23 cellular contexts compared by ENCODE assay signal in genomic region chr2:85236107-85236506, GRCh38.
"Had no signal": no experiment of that assay in that cellular context is flagged by ENCODE, and none has a peak within 500 bp of the region (broad histone marks: within the 10 kb centered on the region; RNA-seq: fewer than 3 reads in every experiment).

No MANE protein-coding gene starts in this region.

- H3K27me3 Mint-ChIP-seq: progenitor cell of endocrine pancreas had no signal

- H3K36me3 ChIP-seq: esophagus muscularis mucosa, gastrocnemius medialis, heart right ventricle, pancreas, tibial nerve, upper lobe of right lung, vagina had no signal

- H3K27me3 ChIP-seq: dorsolateral prefrontal cortex, esophagus muscularis mucosa, gastrocnemius medialis, heart right ventricle, pancreas, tibial nerve, upper lobe of right lung, vagina had no signal

- H3K9me3 ChIP-seq: esophagus muscularis mucosa, gastrocnemius medialis, heart right ventricle, pancreas, tibial nerve, upper lobe of right lung, vagina had no signal

- H3K4me1 ChIP-seq: gastrocnemius medialis, pancreas had no signal

- H3K4me3 ChIP-seq: dorsolateral prefrontal cortex, esophagus muscularis mucosa, gastrocnemius medialis, heart right ventricle, pancreas, tibial nerve, upper lobe of right lung, vagina had no signal

- H3K4me3 Mint-ChIP-seq: immature natural killer cell; naive thymus-derived CD4-positive, alpha-beta T cell had no signal

- H3K4me1 Mint-ChIP-seq: immature natural killer cell had no signal

- DNase-seq: cortex of kidney; dorsolateral prefrontal cortex; effector CD8-positive, alpha-beta T cell; gastrocnemius medialis; heart right ventricle; immature natural killer cell; left ventricle myocardium superior; mammary epithelial cell; naive thymus-derived CD4-positive, alpha-beta T cell; nucleus accumbens; pancreas; right cardiac atrium; small intestine; stimulated activated CD4-positive, alpha-beta T cell treated with anti-CD3 and anti-CD28 coated beads, Interleukin-2, amount 100 ng/mL, for 48 hours; stimulated activated naive CD4-positive, alpha-beta T cell treated with Interleukin-2 at 50 U/mL for 16 hours; upper lobe of right lung had no signal

- ATAC-seq: gastrocnemius medialis; heart right ventricle; left ventricle myocardium superior; naive thymus-derived CD4-positive, alpha-beta T cell; pancreas; right cardiac atrium; upper lobe of right lung had no signal

- FAIRE-seq: endometrium, keratinocyte, pancreas, small intestine had no signal

- H3K9me3 Mint-ChIP-seq: immature natural killer cell had no signal

- H3K36me3 Mint-ChIP-seq: naive thymus-derived CD4-positive, alpha-beta T cell had no signal

- H3K27ac ChIP-seq: epithelial cell of prostate, esophagus muscularis mucosa, gastrocnemius medialis, heart right ventricle, pancreas, tibial nerve, upper lobe of right lung, vagina had no signal

- H3K27ac Mint-ChIP-seq: naive thymus-derived CD4-positive, alpha-beta T cell had no signal
